ENCODE assay signal across 8 cellular contexts in genomic region chr9:119596703-119597102, GRCh38.
"Had no signal": no experiment of that assay in that cellular context is flagged by ENCODE, and none has a peak within 500 bp of the region (broad histone marks: within the 10 kb centered on the region; RNA-seq: fewer than 3 reads in every experiment).

No MANE protein-coding gene starts in this region.

- DNase-seq: IMR-90, KBM-7, KG1 had no signal

- H3K9me3 Mint-ChIP-seq: IgD-negative memory B cell had no signal

- ATAC-seq: K562 had no signal

- H3K27me3 Mint-ChIP-seq: IgD-negative memory B cell had no signal

- H3K4me3 ChIP-seq: K562 had no signal

- FAIRE-seq: HTR-8/SVneo, K562 had no signal

- H3K4me3 Mint-ChIP-seq: IgD-negative memory B cell had no signal

- H3K27ac ChIP-seq: HL-60, KMS-11 had no signal

- H3K36me3 Mint-ChIP-seq: IgD-negative memory B cell had no signal

- H3K9ac ChIP-seq: KMS-11 had no signal

- H3K4me2 ChIP-seq: KMS-11 had no signal
